1 cellular context compared by ENCODE assay signal in the genomic region with DNA sequence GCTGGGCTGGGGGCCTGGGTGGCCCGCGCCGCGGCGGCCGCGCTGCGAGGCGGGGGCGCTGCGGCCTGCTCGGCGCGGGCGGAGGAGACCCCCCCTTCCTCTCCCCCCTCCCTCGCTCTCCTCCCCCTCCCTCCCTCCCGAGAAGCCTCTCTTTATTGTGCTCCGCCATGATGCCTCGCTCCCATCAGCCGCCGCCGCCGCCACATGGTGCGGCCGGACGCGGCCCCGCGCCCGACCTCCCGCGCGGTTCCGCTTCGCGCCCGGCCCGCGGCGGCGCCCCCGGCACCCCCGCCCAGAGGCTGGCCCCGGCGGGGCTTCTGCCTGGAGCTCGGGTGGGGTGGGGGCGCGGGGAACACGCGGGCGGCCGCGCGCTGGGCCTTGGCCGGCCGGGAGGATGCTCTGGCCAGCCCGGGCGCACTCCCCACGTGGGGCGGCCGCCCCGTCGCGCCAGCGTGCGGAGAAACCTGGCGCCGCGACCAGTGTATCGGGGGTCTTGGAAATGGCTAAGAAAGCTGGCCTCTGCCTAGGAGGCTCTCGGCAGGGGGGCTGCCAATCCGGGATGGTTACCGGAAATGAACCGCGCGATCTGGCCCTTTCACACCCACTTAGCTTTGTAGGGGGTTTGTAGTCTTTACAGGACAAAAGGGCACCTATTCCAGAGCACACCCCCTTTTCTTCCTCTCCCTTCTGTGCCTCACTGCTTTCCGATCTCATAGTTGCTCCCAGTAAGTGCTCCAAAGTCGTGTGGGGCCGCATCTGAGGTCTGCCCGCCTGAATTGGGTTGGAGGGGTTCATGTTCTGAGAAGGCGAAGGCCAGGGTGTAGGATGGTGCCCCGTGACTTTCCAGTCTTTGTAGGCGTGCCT.
TF ChIP-seq lines count a peak whose summit lies in the region.

No MANE protein-coding gene starts in this region.

TF ChIP-seq in GM12878, 131 proteins besides CTCF, POLR2A, EP300 and RAD21:
- TF ChIP-seq BHLHE40 (IDR thresholded peaks at IDR 0.05; ENCODE audit: borderline replicate concordance in 1 of 2, low read depth in 2 of 2, low read length in 1 of 2), result peak in 1 of 2 experiments; percentile 8; a peak in 1 of 4 replicates
- no peak for TF ChIP-seq TCF12 (IDR thresholded peaks at IDR 0.05; ENCODE audit: low read depth, low read length)
- TF ChIP-seq, protein P1, sequence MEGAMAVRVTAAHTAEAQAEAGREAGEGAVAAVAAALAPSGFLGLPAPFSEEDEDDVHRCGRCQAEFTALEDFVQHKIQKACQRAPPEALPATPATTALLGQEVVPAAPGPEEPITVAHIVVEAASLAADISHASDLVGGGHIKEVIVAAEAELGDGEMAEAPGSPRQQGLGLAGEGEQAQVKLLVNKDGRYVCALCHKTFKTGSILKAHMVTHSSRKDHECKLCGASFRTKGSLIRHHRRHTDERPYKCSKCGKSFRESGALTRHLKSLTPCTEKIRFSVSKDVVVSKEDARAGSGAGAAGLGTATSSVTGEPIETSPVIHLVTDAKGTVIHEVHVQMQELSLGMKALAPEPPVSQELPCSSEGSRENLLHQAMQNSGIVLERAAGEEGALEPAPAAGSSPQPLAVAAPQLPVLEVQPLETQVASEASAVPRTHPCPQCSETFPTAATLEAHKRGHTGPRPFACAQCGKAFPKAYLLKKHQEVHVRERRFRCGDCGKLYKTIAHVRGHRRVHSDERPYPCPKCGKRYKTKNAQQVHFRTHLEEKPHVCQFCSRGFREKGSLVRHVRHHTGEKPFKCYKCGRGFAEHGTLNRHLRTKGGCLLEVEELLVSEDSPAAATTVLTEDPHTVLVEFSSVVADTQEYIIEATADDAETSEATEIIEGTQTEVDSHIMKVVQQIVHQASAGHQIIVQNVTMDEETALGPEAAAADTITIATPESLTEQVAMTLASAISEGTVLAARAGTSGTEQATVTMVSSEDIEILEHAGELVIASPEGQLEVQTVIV (IDR thresholded peaks at IDR 0.05; ENCODE audit: borderline replicate concordance, partially characterized antibody), result no peak
- 0 out of 2 replicates have a peak, but pooled peaks have one; percentile 17 for TF ChIP-seq NR2F1 (conservative IDR thresholded peaks at IDR 0.05)
- TF ChIP-seq DPF2 (IDR thresholded peaks at IDR 0.05), result 0 out of 2 replicates have a peak, but pooled peaks have one; percentile 21
- TF ChIP-seq, protein P2, sequence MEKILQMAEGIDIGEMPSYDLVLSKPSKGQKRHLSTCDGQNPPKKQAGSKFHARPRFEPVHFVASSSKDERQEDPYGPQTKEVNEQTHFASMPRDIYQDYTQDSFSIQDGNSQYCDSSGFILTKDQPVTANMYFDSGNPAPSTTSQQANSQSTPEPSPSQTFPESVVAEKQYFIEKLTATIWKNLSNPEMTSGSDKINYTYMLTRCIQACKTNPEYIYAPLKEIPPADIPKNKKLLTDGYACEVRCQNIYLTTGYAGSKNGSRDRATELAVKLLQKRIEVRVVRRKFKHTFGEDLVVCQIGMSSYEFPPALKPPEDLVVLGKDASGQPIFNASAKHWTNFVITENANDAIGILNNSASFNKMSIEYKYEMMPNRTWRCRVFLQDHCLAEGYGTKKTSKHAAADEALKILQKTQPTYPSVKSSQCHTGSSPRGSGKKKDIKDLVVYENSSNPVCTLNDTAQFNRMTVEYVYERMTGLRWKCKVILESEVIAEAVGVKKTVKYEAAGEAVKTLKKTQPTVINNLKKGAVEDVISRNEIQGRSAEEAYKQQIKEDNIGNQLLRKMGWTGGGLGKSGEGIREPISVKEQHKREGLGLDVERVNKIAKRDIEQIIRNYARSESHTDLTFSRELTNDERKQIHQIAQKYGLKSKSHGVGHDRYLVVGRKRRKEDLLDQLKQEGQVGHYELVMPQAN (conservative IDR thresholded peaks at IDR 0.05), result peak; percentile 78
- TF ChIP-seq, protein P3, sequence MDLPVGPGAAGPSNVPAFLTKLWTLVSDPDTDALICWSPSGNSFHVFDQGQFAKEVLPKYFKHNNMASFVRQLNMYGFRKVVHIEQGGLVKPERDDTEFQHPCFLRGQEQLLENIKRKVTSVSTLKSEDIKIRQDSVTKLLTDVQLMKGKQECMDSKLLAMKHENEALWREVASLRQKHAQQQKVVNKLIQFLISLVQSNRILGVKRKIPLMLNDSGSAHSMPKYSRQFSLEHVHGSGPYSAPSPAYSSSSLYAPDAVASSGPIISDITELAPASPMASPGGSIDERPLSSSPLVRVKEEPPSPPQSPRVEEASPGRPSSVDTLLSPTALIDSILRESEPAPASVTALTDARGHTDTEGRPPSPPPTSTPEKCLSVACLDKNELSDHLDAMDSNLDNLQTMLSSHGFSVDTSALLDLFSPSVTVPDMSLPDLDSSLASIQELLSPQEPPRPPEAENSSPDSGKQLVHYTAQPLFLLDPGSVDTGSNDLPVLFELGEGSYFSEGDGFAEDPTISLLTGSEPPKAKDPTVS (IDR thresholded peaks at IDR 0.05; ENCODE audit: low read depth, low read length), result no peak
- TF ChIP-seq SMARCA5 (IDR thresholded peaks at IDR 0.05), result 0 out of 2 replicates have a peak, but pooled peaks have one; percentile 60
- TF ChIP-seq GATAD2B (conservative IDR thresholded peaks at IDR 0.05; ENCODE audit: low read depth), result peak; percentile 62
- 0 out of 2 replicates have a peak, but pooled peaks have one; percentile 35 for TF ChIP-seq TAF1 (IDR thresholded peaks at IDR 0.05; ENCODE audit: borderline replicate concordance, low read depth, low read length)
- peak; percentile 48 for TF ChIP-seq IKZF1 (conservative IDR thresholded peaks at IDR 0.05)
- peak; percentile 34; the same call in 1 of the 2 replicates for TF ChIP-seq RB1 (IDR thresholded peaks at IDR 0.05; ENCODE audit: borderline replicate concordance)
- TF ChIP-seq POLR2AphosphoS5 (IDR thresholded peaks at IDR 0.05; ENCODE audit: low read length), result peak; percentile 51; the same call in 1 of the 2 replicates
- peak; percentile 46; the same call in 1 of the 2 replicates for TF ChIP-seq HDGF (IDR thresholded peaks at IDR 0.05)
- TF ChIP-seq, protein P4, sequence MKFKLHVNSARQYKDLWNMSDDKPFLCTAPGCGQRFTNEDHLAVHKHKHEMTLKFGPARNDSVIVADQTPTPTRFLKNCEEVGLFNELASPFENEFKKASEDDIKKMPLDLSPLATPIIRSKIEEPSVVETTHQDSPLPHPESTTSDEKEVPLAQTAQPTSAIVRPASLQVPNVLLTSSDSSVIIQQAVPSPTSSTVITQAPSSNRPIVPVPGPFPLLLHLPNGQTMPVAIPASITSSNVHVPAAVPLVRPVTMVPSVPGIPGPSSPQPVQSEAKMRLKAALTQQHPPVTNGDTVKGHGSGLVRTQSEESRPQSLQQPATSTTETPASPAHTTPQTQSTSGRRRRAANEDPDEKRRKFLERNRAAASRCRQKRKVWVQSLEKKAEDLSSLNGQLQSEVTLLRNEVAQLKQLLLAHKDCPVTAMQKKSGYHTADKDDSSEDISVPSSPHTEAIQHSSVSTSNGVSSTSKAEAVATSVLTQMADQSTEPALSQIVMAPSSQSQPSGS (IDR thresholded peaks at IDR 0.05; ENCODE audit: low read length), result no peak
- TF ChIP-seq, protein P5, sequence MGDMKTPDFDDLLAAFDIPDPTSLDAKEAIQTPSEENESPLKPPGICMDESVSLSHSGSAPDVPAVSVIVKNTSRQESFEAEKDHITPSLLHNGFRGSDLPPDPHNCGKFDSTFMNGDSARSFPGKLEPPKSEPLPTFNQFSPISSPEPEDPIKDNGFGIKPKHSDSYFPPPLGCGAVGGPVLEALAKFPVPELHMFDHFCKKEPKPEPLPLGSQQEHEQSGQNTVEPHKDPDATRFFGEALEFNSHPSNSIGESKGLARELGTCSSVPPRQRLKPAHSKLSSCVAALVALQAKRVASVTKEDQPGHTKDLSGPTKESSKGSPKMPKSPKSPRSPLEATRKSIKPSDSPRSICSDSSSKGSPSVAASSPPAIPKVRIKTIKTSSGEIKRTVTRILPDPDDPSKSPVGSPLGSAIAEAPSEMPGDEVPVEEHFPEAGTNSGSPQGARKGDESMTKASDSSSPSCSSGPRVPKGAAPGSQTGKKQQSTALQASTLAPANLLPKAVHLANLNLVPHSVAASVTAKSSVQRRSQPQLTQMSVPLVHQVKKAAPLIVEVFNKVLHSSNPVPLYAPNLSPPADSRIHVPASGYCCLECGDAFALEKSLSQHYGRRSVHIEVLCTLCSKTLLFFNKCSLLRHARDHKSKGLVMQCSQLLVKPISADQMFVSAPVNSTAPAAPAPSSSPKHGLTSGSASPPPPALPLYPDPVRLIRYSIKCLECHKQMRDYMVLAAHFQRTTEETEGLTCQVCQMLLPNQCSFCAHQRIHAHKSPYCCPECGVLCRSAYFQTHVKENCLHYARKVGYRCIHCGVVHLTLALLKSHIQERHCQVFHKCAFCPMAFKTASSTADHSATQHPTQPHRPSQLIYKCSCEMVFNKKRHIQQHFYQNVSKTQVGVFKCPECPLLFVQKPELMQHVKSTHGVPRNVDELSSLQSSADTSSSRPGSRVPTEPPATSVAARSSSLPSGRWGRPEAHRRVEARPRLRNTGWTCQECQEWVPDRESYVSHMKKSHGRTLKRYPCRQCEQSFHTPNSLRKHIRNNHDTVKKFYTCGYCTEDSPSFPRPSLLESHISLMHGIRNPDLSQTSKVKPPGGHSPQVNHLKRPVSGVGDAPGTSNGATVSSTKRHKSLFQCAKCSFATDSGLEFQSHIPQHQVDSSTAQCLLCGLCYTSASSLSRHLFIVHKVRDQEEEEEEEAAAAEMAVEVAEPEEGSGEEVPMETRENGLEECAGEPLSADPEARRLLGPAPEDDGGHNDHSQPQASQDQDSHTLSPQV (IDR thresholded peaks at IDR 0.05), result 0 out of 2 replicates have a peak, but pooled peaks have one; percentile 29
- TF ChIP-seq, protein P6, sequence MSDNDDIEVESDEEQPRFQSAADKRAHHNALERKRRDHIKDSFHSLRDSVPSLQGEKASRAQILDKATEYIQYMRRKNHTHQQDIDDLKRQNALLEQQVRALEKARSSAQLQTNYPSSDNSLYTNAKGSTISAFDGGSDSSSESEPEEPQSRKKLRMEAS (IDR thresholded peaks at IDR 0.05; ENCODE audit: low read depth, low read length), result no peak
- TF ChIP-seq BACH1 (IDR thresholded peaks at IDR 0.05; ENCODE audit: borderline replicate concordance), result peak; percentile 50; the same call in 1 of the 2 replicates
- peak; percentile 19; the same call in 1 of the 2 replicates for TF ChIP-seq CREM (IDR thresholded peaks at IDR 0.05; ENCODE audit: low read depth)
- TF ChIP-seq WRNIP1 (IDR thresholded peaks at IDR 0.05; ENCODE audit: borderline replicate concordance, low read depth, low read length), result no peak
- peak; percentile 62 for TF ChIP-seq LARP7 (IDR thresholded peaks at IDR 0.05)
- TF ChIP-seq, protein P7, sequence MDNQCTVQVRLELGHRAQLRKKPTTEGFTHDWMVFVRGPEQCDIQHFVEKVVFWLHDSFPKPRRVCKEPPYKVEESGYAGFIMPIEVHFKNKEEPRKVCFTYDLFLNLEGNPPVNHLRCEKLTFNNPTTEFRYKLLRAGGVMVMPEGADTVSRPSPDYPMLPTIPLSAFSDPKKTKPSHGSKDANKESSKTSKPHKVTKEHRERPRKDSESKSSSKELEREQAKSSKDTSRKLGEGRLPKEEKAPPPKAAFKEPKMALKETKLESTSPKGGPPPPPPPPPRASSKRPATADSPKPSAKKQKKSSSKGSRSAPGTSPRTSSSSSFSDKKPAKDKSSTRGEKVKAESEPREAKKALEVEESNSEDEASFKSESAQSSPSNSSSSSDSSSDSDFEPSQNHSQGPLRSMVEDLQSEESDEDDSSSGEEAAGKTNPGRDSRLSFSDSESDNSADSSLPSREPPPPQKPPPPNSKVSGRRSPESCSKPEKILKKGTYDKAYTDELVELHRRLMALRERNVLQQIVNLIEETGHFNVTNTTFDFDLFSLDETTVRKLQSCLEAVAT (IDR thresholded peaks at IDR 0.05), result peak; percentile 53
- TF ChIP-seq YY1 (IDR thresholded peaks at IDR 0.05; ENCODE audit: low read depth, low read length), result peak; percentile 52
- TF ChIP-seq SMAD1 (IDR thresholded peaks at IDR 0.05; ENCODE audit: low read depth, partially characterized antibody), result no peak
- 0 out of 2 replicates have a peak, but pooled peaks have one; percentile 36 for TF ChIP-seq SIN3A (IDR thresholded peaks at IDR 0.05; ENCODE audit: low read depth, low read length)
TF ChIP-seq in GM12878: peak in this region for 18.
